In genomic region chr16:29815793-29816693, GRCh38 we compare ENCODE assay signal across 8 cellular contexts. TPM values are rescaled to one million over a fixed set of nuclear protein-coding genes. Genes with fewer than 3 reads are reported as not detected.
DNase-seq lines count a peak whose midpoint lies in the region; ATAC-seq and TF ChIP-seq lines count a peak whose summit lies in the region.

PAGR1 (plus strand) TSS chr16:29816152; CDS start chr16:29816526, 374 bp downstream.

- H3K9me3 ChIP-seq in mucosa of rectum (ENCODE audit: control insufficient read depth in 2 of 2, low read length in 2 of 2): no peaks in the 10 kb centered on the region

- H3K9me3 Mint-ChIP-seq in IgD-negative memory B cell: no peaks in the 10 kb centered on the region

- H3K27me3 ChIP-seq in mucosa of rectum (ENCODE audit: control insufficient read depth in 2 of 2, insufficient read depth in 2 of 2, low read length in 2 of 2): no peaks in the 10 kb centered on the region

- DNase-seq in DMS153 (lab: John Stamatoyannopoulos, UW): peak; percentile 98
- DNase-seq in OCI-M2 (lab: John Stamatoyannopoulos, UW; ENCODE audit: unreplicated experiment): peak; percentile 77
- peak; percentile 97 for DNase-seq in activated T-cell treated with anti-CD3 and anti-CD28 coated beads for 48 hours (ENCODE audit: low read depth)
- DNase-seq in epithelial cell of proximal tubule (ENCODE audit: low read depth): peak; percentile 93
- peak; percentile 96 to 97 for DNase-seq in stimulated activated CD8-positive, alpha-beta memory T cell treated with anti-CD3 and anti-CD28 coated beads, Interleukin-7, amount 100 ng/mL, for 1 hour (ENCODE audit: low read depth in 2 of 2)

- TF ChIP-seq CTCF in epithelial cell of proximal tubule (conservative IDR thresholded peaks at IDR 0.05; ENCODE audit: low read depth, low read length): peak; percentile 83

- H3K4me1 Mint-ChIP-seq in IgD-negative memory B cell: peaks cover 36 to 48% (median 37%) of the 10 kb centered on the region in 3 donors

- peak within 1 kb of the TSS; percentile 89 to 99 (median 98) for H3K4me3 Mint-ChIP-seq in IgD-negative memory B cell

- H3K27me3 Mint-ChIP-seq in IgD-negative memory B cell: peaks cover 2% of the 10 kb centered on the region

- H3K27ac ChIP-seq in mucosa of rectum (ENCODE audit: low read depth in 2 of 2, low read length in 2 of 2): peak within 1 kb of the TSS; percentile 91 to 95

- ATAC-seq in GM21528 (IDR thresholded peaks at IDR 0.05; ENCODE audit: low FRiP score, unreplicated experiment): peak; percentile 56

- H3K36me3 Mint-ChIP-seq in IgD-negative memory B cell: peaks cover 5% of the 10 kb centered on the region

- peaks cover 46 to 55% of the 10 kb centered on the region in 2 donors for H3K4me1 ChIP-seq in mucosa of rectum (ENCODE audit: control insufficient read depth in 2 of 2, insufficient read depth in 2 of 2, low read length in 2 of 2)

- peaks cover 0 to 12% of the 10 kb centered on the region in 2 donors for H3K36me3 ChIP-seq in mucosa of rectum (ENCODE audit: control insufficient read depth in 2 of 2, insufficient read depth in 2 of 2, low read length in 2 of 2)

- H3K9ac ChIP-seq in mucosa of rectum (ENCODE audit: low read depth in 1 of 2, low read length in 2 of 2): peak within 1 kb of the TSS; percentile 74 to 96

- H3K27ac Mint-ChIP-seq in IgD-negative memory B cell: peak within 1 kb of the TSS; percentile 89 to 99 (median 95)

- peak within 1 kb of the TSS; percentile 83 for H3K4me3 ChIP-seq in epithelial cell of proximal tubule (ENCODE audit: low read depth, low read length)
- H3K4me3 ChIP-seq in mucosa of rectum (ENCODE audit: low read length in 2 of 2): peak within 1 kb of the TSS; percentile 88 to 89

RNA-seq across cellular contexts. Expression of gene PAGR1, which starts in this region (rescaled TPM):
- polyA plus RNA-seq in IgD-negative memory B cell: 59.6 TPM
- 62.3 and 63.2 TPM in 2 replicates for total RNA-seq in epithelial cell of proximal tubule

Comparison
In these comparisons a context has a peak if more than half of its experiments do, and no peak if none do; other contexts are left out.
1. Peak in every context shown above with its lines: DNase-seq, ATAC-seq, H3K4me3 ChIP-seq and H3K27ac ChIP-seq.